Comparison of ENCODE assay signal across 9 cellular contexts in genomic region chr2:231002641-231003040, GRCh38. TPM values are rescaled to one million over a fixed set of nuclear protein-coding genes. Genes with fewer than 3 reads are reported as not detected.
"Had no signal": no experiment of that assay in that cellular context is flagged by ENCODE, and none has a peak within 500 bp of the region (broad histone marks: within the 10 kb centered on the region; RNA-seq: fewer than 3 reads in every experiment).

No MANE protein-coding gene starts in this region.

- FAIRE-seq: G401.6, GM12878, GM12891, GM12892, GM18507, GM19239 had no signal

- DNase-seq: GDM1, GF-D8 had no signal

- H3K4me3 ChIP-seq: GM12878 had no signal

- ATAC-seq: GM12878 had no signal

RNA-seq across cellular contexts. Expression of gene SPATA3, which starts 6.7 kb away (rescaled TPM):
- total RNA-seq: G401, GM12878 had no signal
- polyA plus RNA-seq: GM12878 had no signal
